Comparison of ENCODE assay signal across 13 cellular contexts in the genomic region with DNA sequence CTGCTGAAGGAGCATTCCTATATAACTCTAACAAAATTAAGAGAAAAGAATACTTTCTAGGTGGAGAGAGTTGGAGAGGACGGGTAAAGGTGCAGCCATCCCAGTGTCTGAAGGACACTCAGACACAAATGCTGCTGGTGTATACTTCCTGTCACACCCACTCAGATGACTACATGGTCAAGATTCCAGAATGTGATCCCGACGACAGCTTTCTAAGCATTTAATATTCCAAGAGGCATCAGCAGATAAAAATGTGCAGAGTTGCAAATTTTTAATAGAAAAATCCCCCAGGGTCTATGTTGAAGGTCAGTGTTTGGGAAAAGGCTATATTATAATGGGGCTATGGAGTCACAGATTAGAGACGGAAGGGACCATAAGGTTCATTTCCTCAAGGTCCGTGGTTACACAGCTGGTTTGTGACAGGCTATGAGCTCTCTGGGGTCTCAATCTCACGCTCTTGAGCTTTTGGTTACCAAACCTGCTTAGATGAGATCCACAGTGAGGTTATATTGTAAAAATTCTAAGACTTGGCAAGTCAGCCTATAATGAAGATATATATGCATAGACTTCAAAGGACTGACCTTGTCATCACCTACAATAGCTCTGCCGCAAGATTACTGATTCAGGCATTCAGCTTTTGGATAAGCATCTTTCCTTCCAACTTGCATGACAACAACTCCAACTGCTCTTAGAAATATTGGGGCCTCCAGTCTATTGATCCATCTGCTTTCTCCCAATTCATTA. TPM values are rescaled to one million over a fixed set of nuclear protein-coding genes. Genes with fewer than 3 reads are reported as not detected.
DNase-seq lines count a peak whose midpoint lies in the region; ATAC-seq and TF ChIP-seq lines count a peak whose summit lies in the region.
"Had no signal": no experiment of that assay in that cellular context is flagged by ENCODE, and none has a peak within 500 bp of the region (broad histone marks: within the 10 kb centered on the region; RNA-seq: fewer than 3 reads in every experiment).

No MANE protein-coding gene starts in this region.

- H3K36me3 ChIP-seq in Caco-2 (ENCODE audit: control insufficient read depth, insufficient read depth, low read length) (no peaks in the 10 kb centered on the region; the same call in 1 of the 2 replicates), osteoblast (ENCODE audit: insufficient read depth, low read length) (peaks cover 3% of the 10 kb centered on the region)
- no peaks in the 10 kb centered on the region for H3K36me3 ChIP-seq in effector memory CD4-positive, alpha-beta T cell (ENCODE audit: control insufficient read depth, insufficient read depth, low read length)
- H3K36me3 ChIP-seq: ascending aorta had no signal

- DNase-seq in Caco-2 (no peak), LHCN-M2 (ENCODE audit: low read depth) (peak; percentile 34), dorsolateral prefrontal cortex (no peak), osteoblast (ENCODE audit: insufficient read length, low spot score, missing footprints) (no peak), SKM-1 (lab: John Stamatoyannopoulos, UW; ENCODE audit: unreplicated experiment) (no peak)
- no peak for DNase-seq in activated naive CD4-positive, alpha-beta T cell treated with anti-CD3 and anti-CD28 coated beads for 36 hours
- DNase-seq in effector memory CD4-positive, alpha-beta T cell, result no peak
- DNase-seq: dermis blood vessel endothelial cell; stimulated activated naive CD8-positive, alpha-beta T cell treated with anti-CD3 and anti-CD28 coated beads, Interleukin-15, Interleukin-2, amounts not matched to agents 100 U/mL and 50 U/mL, for 24 hours had no signal

- H3K4me3 ChIP-seq in Caco-2 (ENCODE audit: low read depth, low read length), result no peak overlapping the region
- peak overlapping the region in 8 of 59 donors; percentile 18 to 54 (median 41) for H3K4me3 ChIP-seq in dorsolateral prefrontal cortex
- no peak overlapping the region for H3K4me3 ChIP-seq in osteoblast (ENCODE audit: insufficient read depth, low read length)
- H3K4me3 ChIP-seq in effector memory CD4-positive, alpha-beta T cell (ENCODE audit: insufficient read depth, low read depth, low read length, poor library complexity, severe bottlenecking), result no peak overlapping the region
- H3K4me3 ChIP-seq: ascending aorta, SK-N-MC had no signal

- H3K4me2 ChIP-seq in osteoblast (ENCODE audit: insufficient read depth, low read length), result peak overlapping the region; percentile 43

- no peaks in the 10 kb centered on the region for H3K27me3 ChIP-seq in Caco-2 (replicated peaks; ENCODE audit: control insufficient read depth, insufficient read depth, low read length)
- no peaks in the 10 kb centered on the region for H3K27me3 ChIP-seq in dorsolateral prefrontal cortex
- no peaks in the 10 kb centered on the region for H3K27me3 ChIP-seq in osteoblast (ENCODE audit: insufficient read depth, low read length)
- no peaks in the 10 kb centered on the region for H3K27me3 ChIP-seq in effector memory CD4-positive, alpha-beta T cell (replicated peaks; ENCODE audit: control insufficient read depth, insufficient read depth, low read length, poor library complexity, severe bottlenecking)
- H3K27me3 ChIP-seq: ascending aorta had no signal

- peaks cover 58% of the 10 kb centered on the region for H3K4me1 ChIP-seq in Caco-2
- peaks cover 42% of the 10 kb centered on the region for H3K4me1 ChIP-seq in osteoblast (ENCODE audit: insufficient read depth, low read length)
- H3K4me1 ChIP-seq in effector memory CD4-positive, alpha-beta T cell (ENCODE audit: control insufficient read depth, insufficient read depth, low read length, poor library complexity, severe bottlenecking), result no peaks in the 10 kb centered on the region
- H3K4me1 ChIP-seq: ascending aorta had no signal

- peak overlapping the region; percentile 67 for H3K4me3 Mint-ChIP-seq in Caco-2 (ENCODE audit: unreplicated experiment)
- H3K4me3 Mint-ChIP-seq in activated naive CD4-positive, alpha-beta T cell treated with anti-CD3 and anti-CD28 coated beads for 36 hours, result no peak overlapping the region
- H3K4me3 Mint-ChIP-seq: nephron had no signal

- H3K27ac Mint-ChIP-seq in Caco-2 (ENCODE audit: unreplicated experiment), result peak overlapping the region; percentile 54
- no peak overlapping the region for H3K27ac Mint-ChIP-seq in activated naive CD4-positive, alpha-beta T cell treated with anti-CD3 and anti-CD28 coated beads for 36 hours

- POLR2A ChIA-PET in Caco-2 (lab: Charles Lee), result no interaction called here

- ATAC-seq in GM18517 (IDR thresholded peaks at IDR 0.05; ENCODE audit: unreplicated experiment), result no peak
- ATAC-seq: stimulated activated naive CD8-positive, alpha-beta T cell treated with anti-CD3 and anti-CD28 coated beads, Interleukin-15, Interleukin-2, amounts not matched to agents 100 U/mL and 50 U/mL, for 24 hours had no signal

- peak overlapping the region in 58 of 59 donors; percentile 72 to 100 (median 94) for H3K27ac ChIP-seq in dorsolateral prefrontal cortex
- peak overlapping the region; percentile 7 for H3K27ac ChIP-seq in osteoblast (ENCODE audit: low read depth, low read length)
- no peak overlapping the region for H3K27ac ChIP-seq in effector memory CD4-positive, alpha-beta T cell (ENCODE audit: insufficient read depth, low read length, poor library complexity, severe bottlenecking)
- H3K27ac ChIP-seq: ascending aorta, SK-N-MC had no signal

- no peaks in the 10 kb centered on the region for H3K79me2 ChIP-seq in osteoblast (ENCODE audit: insufficient read depth, low read length)

- no peaks in the 10 kb centered on the region for H3K27me3 Mint-ChIP-seq in Caco-2 (ENCODE audit: insufficient read depth, unreplicated experiment)
- no peaks in the 10 kb centered on the region for H3K27me3 Mint-ChIP-seq in activated naive CD4-positive, alpha-beta T cell treated with anti-CD3 and anti-CD28 coated beads for 36 hours (ENCODE audit: low read depth)

- peaks cover 25% of the 10 kb centered on the region for H3K9me3 Mint-ChIP-seq in Caco-2 (ENCODE audit: unreplicated experiment)
- H3K9me3 Mint-ChIP-seq in activated naive CD4-positive, alpha-beta T cell treated with anti-CD3 and anti-CD28 coated beads for 36 hours, result no peaks in the 10 kb centered on the region
- H3K9me3 Mint-ChIP-seq: nephron had no signal

- H3K36me3 Mint-ChIP-seq in Caco-2 (ENCODE audit: insufficient read depth, unreplicated experiment), result no peaks in the 10 kb centered on the region
- H3K36me3 Mint-ChIP-seq in activated naive CD4-positive, alpha-beta T cell treated with anti-CD3 and anti-CD28 coated beads for 36 hours (ENCODE audit: low read depth), result peaks cover 1% of the 10 kb centered on the region

- H3K9me3 ChIP-seq in Caco-2 (no peaks in the 10 kb centered on the region), osteoblast (ENCODE audit: low read depth, low read length) (no peaks in the 10 kb centered on the region)
- no peaks in the 10 kb centered on the region for H3K9me3 ChIP-seq in effector memory CD4-positive, alpha-beta T cell (ENCODE audit: control insufficient read depth, low read length)
- H3K9me3 ChIP-seq: ascending aorta had no signal

- no peaks in the 10 kb centered on the region for H4K20me1 ChIP-seq in osteoblast (ENCODE audit: insufficient read depth, low read length)

- intact Hi-C loops in Caco-2 (cut with micrococcal nuclease; ENCODE audit: unreplicated experiment) (loop anchor here (5.0 kb wide), 2 partner anchors 93 to 347 kb away; a partner anchor contains a TSS), dorsolateral prefrontal cortex (cut with DNase I) (loop anchor here in 1 of 2 donors (5.0 kb wide), 1 partner anchor 72 kb away; no protein-coding TSS in a partner anchor)
- intact Hi-C loops in activated naive CD4-positive, alpha-beta T cell treated with anti-CD3 and anti-CD28 coated beads for 36 hours (cut with micrococcal nuclease), result no loop called here

- H2AFZ ChIP-seq in osteoblast (ENCODE audit: low read length), result peak overlapping the region; percentile 20

- TF ChIP-seq CTCF in Caco-2 (IDR thresholded peaks at IDR 0.05; ENCODE audit: insufficient read depth in 1 of 2, low read depth in 1 of 2, low read length in 1 of 2, severe bottlenecking in 1 of 2, unreplicated experiment in 1 of 2) (no peak), dorsolateral prefrontal cortex (IDR thresholded peaks at IDR 0.05 in 54 of 56, conservative IDR thresholded peaks at IDR 0.05 in 2 of 56; ENCODE audit: low read depth in 1 of 56, partially characterized antibody in 56 of 56) (no peak), osteoblast (IDR thresholded peaks at IDR 0.05; ENCODE audit: extremely low read depth, low read depth, low read length) (no peak)

- CTCF ChIA-PET in Caco-2 (lab: Charles Lee), result no interaction called here
- CTCF ChIA-PET in activated naive CD4-positive, alpha-beta T cell treated with anti-CD3 and anti-CD28 coated beads for 36 hours (lab: Charles Lee), result no interaction called here

- BruUV-seq in Caco-2 (replicated peaks; lab: Mats Ljungman, UMichigan), result no TSS peak

- H3K4me1 Mint-ChIP-seq in Caco-2 (ENCODE audit: low read depth, unreplicated experiment), result peaks cover 56% of the 10 kb centered on the region
- no peaks in the 10 kb centered on the region for H3K4me1 Mint-ChIP-seq in activated naive CD4-positive, alpha-beta T cell treated with anti-CD3 and anti-CD28 coated beads for 36 hours (ENCODE audit: low read depth)

RNA-seq across cellular contexts. Expression of a gene that starts 35.1 kb away (rescaled TPM):
- 31.3 and 32.3 TPM in 2 replicates for total RNA-seq in Caco-2 (2022)
- total RNA-seq in LHCN-M2 (2014; rRNA removed), result 11.0 and 16.5 TPM in 2 replicates
- 7.3 TPM for polyA plus RNA-seq in LHCN-M2 (2012)
- 10 to 100 TPM; 12.6 to 38.3 (median 21.6) TPM for total RNA-seq in dorsolateral prefrontal cortex
- 37.7 and 45.6 TPM in 2 replicates for total RNA-seq in osteoblast
- total RNA-seq in activated naive CD4-positive, alpha-beta T cell treated with anti-CD3 and anti-CD28 coated beads for 36 hours, result 1 to 10 TPM; 6.4 to 7.5 TPM
